In the genomic region with DNA sequence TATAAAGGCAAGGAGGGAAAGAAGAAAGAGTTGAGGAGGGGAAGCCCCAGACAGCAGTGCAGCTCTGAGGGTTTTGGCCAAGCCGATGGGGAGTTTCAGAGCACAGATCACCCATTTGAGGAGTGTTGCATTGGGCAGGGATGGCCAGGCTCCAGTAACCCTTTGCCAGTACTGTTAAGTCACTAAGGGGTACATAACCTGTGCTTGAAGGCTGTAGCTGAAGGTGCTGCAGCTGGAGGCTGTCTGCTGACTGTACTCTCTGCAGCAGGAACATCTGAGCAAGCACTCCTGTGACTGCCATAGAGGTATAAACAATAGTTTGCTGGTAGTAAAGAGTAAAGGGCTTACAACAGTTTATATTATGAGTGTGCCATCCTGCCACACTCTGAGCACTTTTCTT, we compare ENCODE assay signal across 21 cellular contexts.
"Had no signal": no experiment of that assay in that cellular context is flagged by ENCODE, and none has a peak within 500 bp of the region (broad histone marks: within the 10 kb centered on the region; RNA-seq: fewer than 3 reads in every experiment).

No MANE protein-coding gene starts in this region.

- H3K36me3 Mint-ChIP-seq: memory B cell, mesothelial cell of epicardium, natural killer cell had no signal

- H3K27me3 ChIP-seq: dorsolateral prefrontal cortex, heart left ventricle, pancreas, tibial artery had no signal

- H3K4me1 ChIP-seq: heart left ventricle, left ventricle myocardium inferior, lower lobe of right lung, pancreas, tibial artery had no signal

- H3K4me1 Mint-ChIP-seq: memory B cell, natural killer cell had no signal

- ATAC-seq: esophagus mucosa; heart left ventricle; left cardiac atrium; lower lobe of right lung; natural killer cell; pancreas; right cardiac atrium; stimulated activated naive CD8-positive, alpha-beta T cell treated with anti-CD3 and anti-CD28 coated beads, Interleukin-15, Interleukin-2, amounts not matched to agents 100 U/mL and 50 U/mL, for 24 hours had no signal

- H3K4me3 Mint-ChIP-seq: memory B cell, mesothelial cell of epicardium, natural killer cell, neural crest cell had no signal

- H3K36me3 ChIP-seq: left ventricle myocardium inferior, lower lobe of right lung, pancreas, tibial artery had no signal

- DNase-seq: cortex of kidney; dorsolateral prefrontal cortex; effector CD8-positive, alpha-beta T cell; heart left ventricle; hippocampal formation; left cardiac atrium; left ventricle myocardium inferior; lower lobe of right lung; natural killer cell; occipital lobe; pancreas; right cardiac atrium; small intestine; stimulated activated CD4-positive, alpha-beta T cell treated with anti-CD3 and anti-CD28 coated beads, Interleukin-12 subunit alpha, Interleukin-12 subunit beta, amount 100 ng/mL, for 4 hours; stimulated activated naive CD8-positive, alpha-beta T cell treated with anti-CD3 and anti-CD28 coated beads, Interleukin-15, Interleukin-2, amounts not matched to agents 100 U/mL and 50 U/mL, for 24 hours; tibial artery had no signal

- H3K9me3 ChIP-seq: heart left ventricle, left ventricle myocardium inferior, lower lobe of right lung, pancreas, tibial artery had no signal

- H3K27me3 Mint-ChIP-seq: memory B cell, progenitor cell of endocrine pancreas had no signal

- H3K9me3 Mint-ChIP-seq: mesothelial cell of epicardium, neural crest cell had no signal

- H3K4me3 ChIP-seq: dorsolateral prefrontal cortex, heart left ventricle, left ventricle myocardium inferior, lower lobe of right lung, pancreas, tibial artery had no signal

- H3K27ac ChIP-seq: dorsolateral prefrontal cortex, heart left ventricle, left ventricle myocardium inferior, lower lobe of right lung, pancreas, tibial artery had no signal

- H3K27ac Mint-ChIP-seq: memory B cell, mesothelial cell of epicardium, natural killer cell, progenitor cell of endocrine pancreas had no signal
